In the genomic region with DNA sequence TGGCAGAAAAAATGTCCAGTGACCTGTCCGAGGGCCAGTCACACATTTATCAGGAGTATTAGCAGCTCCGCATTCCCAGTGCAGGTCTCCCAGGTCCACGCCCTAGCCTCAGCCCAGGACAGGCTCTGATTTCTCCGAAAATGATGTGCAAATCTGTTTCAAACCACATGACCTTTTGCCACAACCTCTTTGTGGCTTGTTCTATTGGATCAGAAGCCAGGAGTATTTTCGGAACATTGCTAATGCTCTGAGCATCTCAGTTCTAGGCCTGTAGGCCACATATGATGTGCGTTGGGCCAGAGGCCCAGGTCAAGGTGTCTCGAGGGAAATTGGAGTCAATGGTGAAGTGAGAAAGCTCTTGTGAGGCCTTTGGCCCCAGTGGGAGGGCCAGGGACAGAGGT, we compare ENCODE assay signal across 18 cellular contexts. TPM values are rescaled to one million over a fixed set of nuclear protein-coding genes. Genes with fewer than 3 reads are reported as not detected.
DNase-seq lines count a peak whose midpoint lies in the region; ATAC-seq and TF ChIP-seq lines count a peak whose summit lies in the region.
"Had no signal": no experiment of that assay in that cellular context is flagged by ENCODE, and none has a peak within 500 bp of the region (broad histone marks: within the 10 kb centered on the region; RNA-seq: fewer than 3 reads in every experiment).

No MANE protein-coding gene starts in this region.

- H3K27me3 ChIP-seq in breast epithelium (no peaks in the 10 kb centered on the region), right cardiac atrium (ENCODE audit: control insufficient read depth, insufficient read depth) (no peaks in the 10 kb centered on the region), aorta (ENCODE audit: control insufficient read depth in 1 of 2, insufficient read depth in 2 of 2, low read length in 1 of 2) (no peaks in the 10 kb centered on the region)
- H3K27me3 ChIP-seq: BE2C, esophagus muscularis mucosa had no signal

- TF ChIP-seq CTCF in breast epithelium (IDR thresholded peaks at IDR 0.05) (no peak), MCF 10A (IDR thresholded peaks at IDR 0.05; ENCODE audit: unreplicated experiment) (no peak), progenitor cell of endocrine pancreas (IDR thresholded peaks at IDR 0.05; ENCODE audit: unreplicated experiment) (no peak), WTC11 (IDR thresholded peaks at IDR 0.05) (no peak)

- H3K27ac ChIP-seq in breast epithelium (peak overlapping the region; percentile 71 to 76), right cardiac atrium (ENCODE audit: low read length) (no peak overlapping the region), aorta (ENCODE audit: low read depth in 1 of 2, low read length in 2 of 2) (no peak overlapping the region)

- ATAC-seq in right cardiac atrium: peak; percentile 12 to 27
- ATAC-seq in aorta (ENCODE audit: low FRiP score): peak; percentile 27
- no peak for ATAC-seq in WTC11
- ATAC-seq in HG03280 (IDR thresholded peaks at IDR 0.05; ENCODE audit: unreplicated experiment): no peak
- no peak for ATAC-seq in HG03342 (IDR thresholded peaks at IDR 0.05; ENCODE audit: unreplicated experiment)
- ATAC-seq: naive thymus-derived CD8-positive, alpha-beta T cell had no signal

- BruUV-seq in MCF 10A (replicated peaks; lab: Mats Ljungman, UMichigan): no TSS peak

- no peak for TF ChIP-seq POLR2A in breast epithelium (IDR thresholded peaks at IDR 0.05)

- H3K36me3 Mint-ChIP-seq in MCF 10A (ENCODE audit: insufficient read depth, unreplicated experiment) (no peaks in the 10 kb centered on the region), progenitor cell of endocrine pancreas (ENCODE audit: insufficient read depth) (no peaks in the 10 kb centered on the region), WTC11 (peaks cover 3% of the 10 kb centered on the region; the same call in 1 of the 2 replicates)

- no peak overlapping the region for H3K4me3 ChIP-seq in breast epithelium
- no peak overlapping the region for H3K4me3 ChIP-seq in right cardiac atrium (ENCODE audit: low read length)
- H3K4me3 ChIP-seq in aorta (ENCODE audit: low read length in 2 of 2): no peak overlapping the region
- H3K4me3 ChIP-seq: esophagus muscularis mucosa, GM23338, thoracic aorta had no signal

- H3K27me3 Mint-ChIP-seq in MCF 10A (ENCODE audit: insufficient read depth, unreplicated experiment) (no peaks in the 10 kb centered on the region), progenitor cell of endocrine pancreas (peaks cover 11% of the 10 kb centered on the region), WTC11 (ENCODE audit: low read depth) (peaks cover 7% of the 10 kb centered on the region)

- no peak overlapping the region for H3K27ac Mint-ChIP-seq in MCF 10A (ENCODE audit: low read depth, unreplicated experiment)
- H3K27ac Mint-ChIP-seq in progenitor cell of endocrine pancreas: peak overlapping the region; percentile 82
- H3K27ac Mint-ChIP-seq in WTC11: no peak overlapping the region
- H3K27ac Mint-ChIP-seq: GM23338; naive thymus-derived CD8-positive, alpha-beta T cell had no signal

- peaks cover 5% of the 10 kb centered on the region for H3K4me1 Mint-ChIP-seq in MCF 10A (ENCODE audit: insufficient read depth, unreplicated experiment)
- peaks cover 30% of the 10 kb centered on the region for H3K4me1 Mint-ChIP-seq in progenitor cell of endocrine pancreas (ENCODE audit: low read depth)
- H3K4me1 Mint-ChIP-seq in WTC11: peaks cover 7% of the 10 kb centered on the region
- H3K4me1 Mint-ChIP-seq: naive thymus-derived CD8-positive, alpha-beta T cell had no signal

- CTCF ChIA-PET in MCF 10A (lab: Yijun Ruan, JAX) (no interaction called here), WTC11 (lab: Charles Lee) (interaction anchor here (1.7 kb wide), 1 partner anchor 10 kb away, joined by 11 read pairs; no protein-coding TSS in a partner anchor)

- H3K36me3 ChIP-seq in breast epithelium: no peaks in the 10 kb centered on the region
- H3K36me3 ChIP-seq in aorta (ENCODE audit: control insufficient read depth in 1 of 2, insufficient read depth in 2 of 2, low read length in 1 of 2): no peaks in the 10 kb centered on the region
- H3K36me3 ChIP-seq: BE2C, esophagus muscularis mucosa, thoracic aorta had no signal

- no peak for DNase-seq in breast epithelium (ENCODE audit: low spot score in 2 of 2)
- DNase-seq in MCF 10A (ENCODE audit: unreplicated experiment): no peak
- no peak for DNase-seq in right cardiac atrium
- DNase-seq in progenitor cell of endocrine pancreas (ENCODE audit: low spot score, unreplicated experiment): no peak
- peak in 1 of 2 donors; percentile 81 for DNase-seq in aorta
- no peak for DNase-seq in WTC11 (ENCODE audit: low spot score)
- DNase-seq: 8988T; activated gamma-delta T cell; BE2C; central memory CD4-positive, alpha-beta T cell; naive thymus-derived CD8-positive, alpha-beta T cell; SIG-M5; T-helper 1 cell had no signal

- peaks cover 7% of the 10 kb centered on the region for H3K9me3 Mint-ChIP-seq in MCF 10A (ENCODE audit: unreplicated experiment)
- H3K9me3 Mint-ChIP-seq in progenitor cell of endocrine pancreas (ENCODE audit: low read depth): peaks cover 4% of the 10 kb centered on the region
- H3K9me3 Mint-ChIP-seq in WTC11: peaks cover 9% of the 10 kb centered on the region
- H3K9me3 Mint-ChIP-seq: naive thymus-derived CD8-positive, alpha-beta T cell had no signal

- WGBS in right cardiac atrium: 67% methylated on average over 7 of the region's 7 CpGs
- 48 to 55% methylated on average over 7 of the region's 7 CpGs for WGBS in aorta, 2 donors

- no peaks in the 10 kb centered on the region for H3K9me3 ChIP-seq in breast epithelium
- H3K9me3 ChIP-seq in right cardiac atrium (ENCODE audit: control insufficient read depth, low read length): no peaks in the 10 kb centered on the region
- no peaks in the 10 kb centered on the region for H3K9me3 ChIP-seq in aorta (ENCODE audit: control insufficient read depth, low read length)
- H3K9me3 ChIP-seq: BE2C, esophagus muscularis mucosa had no signal

- POLR2A ChIA-PET in MCF 10A (lab: Yijun Ruan, JAX): no interaction called here
- POLR2A ChIA-PET in WTC11 (lab: Charles Lee): no interaction called here

- intact Hi-C loops in breast epithelium (cut with DNase I; ENCODE audit: low total_unique reads): no loop called here
- intact Hi-C loops in MCF 10A (cut with micrococcal nuclease): no loop called here
- intact Hi-C loops in right cardiac atrium (cut with DNase I): no loop called here
- intact Hi-C loops in aorta (cut with DNase I): no loop called here

- H3K4me1 ChIP-seq in breast epithelium: no peaks in the 10 kb centered on the region
- H3K4me1 ChIP-seq in right cardiac atrium (ENCODE audit: control insufficient read depth, insufficient read depth, low read length): peaks cover 3% of the 10 kb centered on the region
- peaks cover 0 to 3% of the 10 kb centered on the region in 2 donors for H3K4me1 ChIP-seq in aorta (ENCODE audit: control insufficient read depth in 1 of 2, insufficient read depth in 2 of 2, low read length in 2 of 2)
- H3K4me1 ChIP-seq: BE2C had no signal

- H3K4me3 Mint-ChIP-seq in MCF 10A (ENCODE audit: unreplicated experiment) (no peak overlapping the region), progenitor cell of endocrine pancreas (ENCODE audit: low read depth) (peak overlapping the region; percentile 14), WTC11 (no peak overlapping the region)
- H3K4me3 Mint-ChIP-seq: GM23338; naive thymus-derived CD8-positive, alpha-beta T cell had no signal

TF ChIP-seq in WTC11, 78 proteins besides CTCF, POLR2A, EP300 and RAD21 (continues in another document):
- no peak for TF ChIP-seq NR1H2 (CRISPR knock-in tag; IDR thresholded peaks at IDR 0.05)
- TF ChIP-seq ZNF423 (CRISPR knock-in tag; IDR thresholded peaks at IDR 0.05): no peak
- TF ChIP-seq, protein P1, sequence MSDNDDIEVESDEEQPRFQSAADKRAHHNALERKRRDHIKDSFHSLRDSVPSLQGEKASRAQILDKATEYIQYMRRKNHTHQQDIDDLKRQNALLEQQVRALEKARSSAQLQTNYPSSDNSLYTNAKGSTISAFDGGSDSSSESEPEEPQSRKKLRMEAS (CRISPR knock-in tag; IDR thresholded peaks at IDR 0.05): no peak
- TF ChIP-seq PRDM15 (CRISPR knock-in tag; IDR thresholded peaks at IDR 0.05): no peak

RNA-seq across cellular contexts. Expression of gene SNX5, which starts 40.4 kb away (rescaled TPM):
- total RNA-seq in breast epithelium: 100 to 1,000 TPM in 2 of 3 donors, 10 to 100 TPM in 1; 96.7 to 127 (median 122) TPM
- 108 and 170 TPM in 2 replicates for total RNA-seq in MCF 10A (2022)
- total RNA-seq in right cardiac atrium: 10 to 100 TPM; 46.7 to 53.9 (median 49.9) TPM
- 47.8 TPM for polyA plus RNA-seq in right cardiac atrium
- total RNA-seq in progenitor cell of endocrine pancreas: 106 and 109 TPM in 2 replicates
- total RNA-seq in aorta: 10 to 100 TPM; 51.2 to 70.9 TPM
- 10 to 100 TPM; 56.1 to 62.5 TPM for polyA plus RNA-seq in aorta
- 172 to 192 TPM (median 173 TPM) in 3 replicates for total RNA-seq in WTC11 (2021)

RNA-seq across cellular contexts. Expression of gene MGME1, which starts 40.6 kb away (rescaled TPM):
- total RNA-seq in breast epithelium (10 to 100 TPM in 2 of 3 donors, 1 to 10 TPM in 1; 7.8 to 26.2 (median 18.7) TPM), MCF 10A (2022) (18.0 and 24.0 TPM in 2 replicates), right cardiac atrium (10 to 100 TPM in 3 of 4 donors, 1 to 10 TPM in 1; 9.7 to 12.0 (median 10.8) TPM), progenitor cell of endocrine pancreas (20.3 and 24.6 TPM in 2 replicates), aorta (10 to 100 TPM; 10.8 to 14.7 TPM), WTC11 (2021) (55.0 to 59.2 TPM (median 56.0 TPM) in 3 replicates)
- polyA plus RNA-seq in right cardiac atrium (10.9 TPM), aorta (10 to 100 TPM in 1 of 2 donors, 1 to 10 TPM in 1; 8.8 to 13.4 TPM)

Comparison
In these comparisons a context has a peak if more than half of its experiments do, and no peak if none do; other contexts are left out.
1. H3K27ac ChIP-seq: peak in breast epithelium (2 of 2); none in right cardiac atrium (single experiment) and aorta (0 of 2).
2. ATAC-seq: peak in right cardiac atrium (2 of 2) and aorta (single experiment); none in WTC11 (single experiment), HG03280 (single experiment) and HG03342 (single experiment).